In genomic region chr2:5897249-5897648, GRCh38 we compare ENCODE assay signal across 35 cellular contexts.
"Had no signal": no experiment of that assay in that cellular context is flagged by ENCODE, and none has a peak within 500 bp of the region (broad histone marks: within the 10 kb centered on the region; RNA-seq: fewer than 3 reads in every experiment).

No MANE protein-coding gene starts in this region.

- DNase-seq: Karpas-422, KG1, MG63, MM.1S, MV-4-11, NCI-H1048, NCI-H1092, NCI-H1092 treated with DMSO at 0.1 percent for 48 hours, NCI-H1105, NCI-H1105 treated with DMSO at 0.1 percent for 48 hours, NCI-H1417, NCI-H1417 treated with DMSO at 0.1 percent for 48 hours, NCI-H1436, NCI-H1436 treated with DMSO at 0.1 percent for 48 hours, NCI-H146, NCI-H1694, NCI-H1694 treated with DMSO at 0.1 percent for 48 hours, NCI-H187, NCI-H187 treated with DMSO at 0.1 percent for 48 hours, NCI-H1930, NCI-H2029, NCI-H2029 treated with DMSO at 0.1 percent for 48 hours, NCI-H2081, NCI-H2081 treated with DMSO at 0.1 percent for 48 hours, NCI-H2107, NCI-H2171, NCI-H2171 treated with DMSO at 0.1 percent for 48 hours, NCI-H2227 treated with DMSO at 0.1 percent for 48 hours, NCI-H226, NCI-H345, NCI-H446, NCI-H446 treated with DMSO at 0.1 percent for 48 hours, NCI-H510A, NCI-H510A treated with DMSO at 0.1 percent for 48 hours had no signal

- H3K4me3 ChIP-seq: MG63 had no signal

- H3K9me3 ChIP-seq: MG63 had no signal

- H3K27me3 ChIP-seq: MG63 had no signal

- H3K4me2 ChIP-seq: KMS-11 had no signal

- H3K9ac ChIP-seq: KMS-11 had no signal

- H3K36me3 ChIP-seq: MG63 had no signal

- H3K27ac ChIP-seq: KMS-11 had no signal
